ENCODE assay signal across 8 cellular contexts in genomic region chr19:46975918-46976782, GRCh38. TPM values are rescaled to one million over a fixed set of nuclear protein-coding genes. Genes with fewer than 3 reads are reported as not detected.
DNase-seq lines count a peak whose midpoint lies in the region; ATAC-seq and TF ChIP-seq lines count a peak whose summit lies in the region.

No MANE protein-coding gene starts in this region.

- H3K4me3 ChIP-seq in astrocyte of the cerebellum (ENCODE audit: low read depth, low read length) (no peak overlapping the region), prostate gland (no peak overlapping the region)

- no peaks in the 10 kb centered on the region for H3K27me3 ChIP-seq in prostate gland (replicated peaks; ENCODE audit: insufficient read depth)

- no peaks in the 10 kb centered on the region for H3K27me3 Mint-ChIP-seq in activated CD4-positive, alpha-beta T cell treated with anti-CD3 and anti-CD28 coated beads, Interleukin-2, amount 10 ng/mL, durations not matched to agents 24 days and 14 days
- H3K27me3 Mint-ChIP-seq in activated CD8-positive, alpha-beta T cell treated with anti-CD3 and anti-CD28 coated beads for 36 hours = no peaks in the 10 kb centered on the region

- peaks cover 33% of the 10 kb centered on the region for H3K4me1 ChIP-seq in prostate gland (replicated peaks)

- peaks cover 2% of the 10 kb centered on the region for H3K36me3 Mint-ChIP-seq in activated CD4-positive, alpha-beta T cell treated with anti-CD3 and anti-CD28 coated beads, Interleukin-2, amount 10 ng/mL, durations not matched to agents 24 days and 14 days (ENCODE audit: low read depth)
- no peaks in the 10 kb centered on the region for H3K36me3 Mint-ChIP-seq in activated CD8-positive, alpha-beta T cell treated with anti-CD3 and anti-CD28 coated beads for 36 hours (ENCODE audit: low read depth)

- no peaks in the 10 kb centered on the region for H3K9me3 ChIP-seq in prostate gland

- peak overlapping the region; percentile 70 to 71 for H3K27ac ChIP-seq in prostate gland

- in situ Hi-C loops in astrocyte of the cerebellum (cut with HindIII; ENCODE audit: low sequenced_read_pairs) = no loop called here

- H3K27ac Mint-ChIP-seq in activated CD4-positive, alpha-beta T cell treated with anti-CD3 and anti-CD28 coated beads, Interleukin-2, amount 10 ng/mL, durations not matched to agents 24 days and 14 days = no peak overlapping the region
- no peak overlapping the region for H3K27ac Mint-ChIP-seq in activated CD8-positive, alpha-beta T cell treated with anti-CD3 and anti-CD28 coated beads for 36 hours

- 14% methylated on average over 18 of the region's 18 CpGs for WGBS in prostate gland

- CTCF ChIA-PET in activated CD8-positive, alpha-beta T cell treated with anti-CD3 and anti-CD28 coated beads for 36 hours (lab: Charles Lee) = interaction anchor here (1.2 to 1.4 kb wide), 4 partner anchors 15 to 37 kb away, joined by 3 to 11 read pairs (median 6); no protein-coding TSS in a partner anchor

- peaks cover 11% of the 10 kb centered on the region for H3K4me1 Mint-ChIP-seq in activated CD4-positive, alpha-beta T cell treated with anti-CD3 and anti-CD28 coated beads, Interleukin-2, amount 10 ng/mL, durations not matched to agents 24 days and 14 days
- peaks cover 33% of the 10 kb centered on the region for H3K4me1 Mint-ChIP-seq in activated CD8-positive, alpha-beta T cell treated with anti-CD3 and anti-CD28 coated beads for 36 hours (ENCODE audit: low read depth)

- TF ChIP-seq CTCF in astrocyte of the cerebellum (IDR thresholded peaks at IDR 0.05; ENCODE audit: low read depth, low read length, missing control alignments) (no peak), prostate gland (IDR thresholded peaks at IDR 0.05) (peak in 1 of 4 experiments; percentile 2)
- no peak for TF ChIP-seq CTCF in activated CD8-positive, alpha-beta T cell treated with anti-CD3 and anti-CD28 coated beads for 36 hours (IDR thresholded peaks at IDR 0.05)

- no peaks in the 10 kb centered on the region for H3K9me3 Mint-ChIP-seq in activated CD4-positive, alpha-beta T cell treated with anti-CD3 and anti-CD28 coated beads, Interleukin-2, amount 10 ng/mL, durations not matched to agents 24 days and 14 days
- no peaks in the 10 kb centered on the region for H3K9me3 Mint-ChIP-seq in activated CD8-positive, alpha-beta T cell treated with anti-CD3 and anti-CD28 coated beads for 36 hours

- peak; percentile 97 for DNase-seq in HS-27A (ENCODE audit: low read depth)
- peak; percentile 94 for DNase-seq in astrocyte of the cerebellum (ENCODE audit: low read depth)
- DNase-seq in left ventricle myocardium superior = peak; percentile 98
- peak; percentile 95 for DNase-seq in prostate gland (ENCODE audit: low spot score)
- no peak for DNase-seq in activated CD4-positive, alpha-beta T cell treated with anti-CD3 and anti-CD28 coated beads, Interleukin-2, amount 10 ng/mL, durations not matched to agents 24 days and 14 days
- DNase-seq in GM19240 (ENCODE audit: insufficient read length, low spot score) = no peak
- DNase-seq in NCI-H345 treated with DMSO at 0.1 percent for 48 hours (lab: John Stamatoyannopoulos, UW; ENCODE audit: unreplicated experiment) = no peak
- no peak for DNase-seq in activated CD8-positive, alpha-beta T cell treated with anti-CD3 and anti-CD28 coated beads for 36 hours

- POLR2A ChIA-PET in activated CD8-positive, alpha-beta T cell treated with anti-CD3 and anti-CD28 coated beads for 36 hours (lab: Charles Lee) = interaction anchor here (0.6 to 1.0 kb wide), 2 partner anchors 9 to 61 kb away, joined by 3 read pairs; no protein-coding TSS in a partner anchor

- no peak for TF ChIP-seq POLR2A in prostate gland (IDR thresholded peaks at IDR 0.05)

- H3K36me3 ChIP-seq in prostate gland = no peaks in the 10 kb centered on the region

- intact Hi-C loops in left ventricle myocardium superior (cut with micrococcal nuclease) (no loop called here), prostate gland (cut with DNase I) (loop anchor here (5.0 kb wide), 1 partner anchor 114 kb away; the partner anchor contains the start of gene ARHGAP35)
- intact Hi-C loops in activated CD4-positive, alpha-beta T cell treated with anti-CD3 and anti-CD28 coated beads, Interleukin-2, amount 10 ng/mL, durations not matched to agents 24 days and 14 days (cut with micrococcal nuclease) = no loop called here
- intact Hi-C loops in activated CD8-positive, alpha-beta T cell treated with anti-CD3 and anti-CD28 coated beads for 36 hours (cut with micrococcal nuclease) = no loop called here

- H3K4me3 Mint-ChIP-seq in activated CD4-positive, alpha-beta T cell treated with anti-CD3 and anti-CD28 coated beads, Interleukin-2, amount 10 ng/mL, durations not matched to agents 24 days and 14 days = no peak overlapping the region
- H3K4me3 Mint-ChIP-seq in activated CD8-positive, alpha-beta T cell treated with anti-CD3 and anti-CD28 coated beads for 36 hours = no peak overlapping the region

- peak; percentile 89 for ATAC-seq in left ventricle myocardium superior
- ATAC-seq in activated CD8-positive, alpha-beta T cell treated with anti-CD3 and anti-CD28 coated beads for 36 hours = no peak

RNA-seq across cellular contexts. Expression of gene NPAS1, which starts 43.5 kb away (rescaled TPM):
- total RNA-seq in left ventricle myocardium superior (0.32 TPM), prostate gland (under 1 TPM; 0.27 to 0.51 TPM)
- total RNA-seq in activated CD4-positive, alpha-beta T cell treated with anti-CD3 and anti-CD28 coated beads, Interleukin-2, amount 10 ng/mL, durations not matched to agents 24 days and 14 days = 0.21 and 0.47 TPM in 2 replicates
- under 1 TPM; 0.27 to 0.65 TPM for total RNA-seq in activated CD8-positive, alpha-beta T cell treated with anti-CD3 and anti-CD28 coated beads for 36 hours

Comparison
In these comparisons a context has a peak if more than half of its experiments do, and no peak if none do; other contexts are left out.
1. DNase-seq: peak in HS-27A (single experiment), astrocyte of the cerebellum (single experiment), left ventricle myocardium superior (single experiment) and prostate gland (single experiment); none in activated CD4-positive, alpha-beta T cell treated with anti-CD3 and anti-CD28 coated beads, Interleukin-2, amount 10 ng/mL, durations not matched to agents 24 days and 14 days (single experiment), GM19240 (single experiment), NCI-H345 treated with DMSO at 0.1 percent for 48 hours (single experiment) and activated CD8-positive, alpha-beta T cell treated with anti-CD3 and anti-CD28 coated beads for 36 hours (single experiment).